16 cellular contexts compared by ENCODE assay signal in the genomic region with DNA sequence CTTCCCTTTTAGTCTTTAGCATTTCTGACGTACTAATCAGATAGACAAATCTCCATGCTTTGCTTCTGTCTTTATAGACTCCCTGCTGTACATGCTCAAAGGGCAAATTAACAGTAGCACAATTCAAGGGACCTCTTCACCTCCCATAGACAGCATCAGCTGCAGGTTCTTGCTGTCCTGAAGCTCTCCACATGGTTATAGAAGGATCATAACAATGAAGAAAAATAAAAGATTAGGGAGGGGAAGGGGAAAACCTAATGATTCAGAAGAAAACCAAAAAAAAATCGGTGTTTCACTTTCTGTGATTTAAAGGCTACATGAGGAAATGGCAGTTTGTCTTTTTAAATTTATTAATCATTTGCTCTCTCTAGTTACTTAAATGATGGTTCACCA.
A peak's percentile ranks its signal among the peaks of the same experiment; 100 is the strongest.
DNase-seq lines count a peak whose midpoint lies in the region; ATAC-seq, FAIRE-seq and TF ChIP-seq lines count a peak whose summit lies in the region.
"Had no signal": no experiment of that assay in that cellular context is flagged by ENCODE, and none has a peak within 500 bp of the region (broad histone marks: within the 10 kb centered on the region; RNA-seq: fewer than 3 reads in every experiment).

No MANE protein-coding gene starts in this region.

- ATAC-seq in HG03342 (IDR thresholded peaks at IDR 0.05; ENCODE audit: unreplicated experiment), result peak; percentile 54

- H3K4me1 ChIP-seq in ovary (ENCODE audit: insufficient read depth), result no peaks in the 10 kb centered on the region
- H3K4me1 ChIP-seq: adrenal gland, HAP-1, prostate gland had no signal

- H3K27ac ChIP-seq in ovary, result no peak overlapping the region
- H3K27ac ChIP-seq: adrenal gland, prostate gland had no signal

- intact Hi-C loops in ovary (cut with DNase I), result no loop called here

- peak; percentile 39 for FAIRE-seq in GM18507 (lab: Jason Lieb, UNC)
- FAIRE-seq: colon had no signal

- peaks cover 0 to 3% (median 0%) of the 10 kb centered on the region in 5 experiments for H3K9me3 Mint-ChIP-seq in brain
- H3K9me3 Mint-ChIP-seq: activated T-cell treated with anti-CD3 and anti-CD28 coated beads, Interleukin-2, amount 50 U/mL, for 24 hours had no signal

- TF ChIP-seq EP300 in ovary (IDR thresholded peaks at IDR 0.05), result no peak

- no peaks in the 10 kb centered on the region for H3K9me3 ChIP-seq in ovary
- H3K9me3 ChIP-seq: adrenal gland, HAP-1, prostate gland had no signal

- DNase-seq in GM18507 (ENCODE audit: extremely low spot score, insufficient read length, low read depth) (no peak), GM20000 (ENCODE audit: low spot score) (peak; percentile 21), foreskin fibroblast (no peak), iPS-NIHi11 (ENCODE audit: low spot score) (no peak), ovary (no peak)
- no peak for DNase-seq in activated naive CD4-positive, alpha-beta T cell (lab: John Stamatoyannopoulos, UW)
- DNase-seq: activated T-cell treated with anti-CD3 and anti-CD28 coated beads, Interleukin-2, amount 50 U/mL, for 24 hours; adrenal gland; NCI-H1105; NCI-H510A treated with DMSO at 0.1 percent for 48 hours had no signal

- peaks cover 75% of the 10 kb centered on the region for H3K27me3 Mint-ChIP-seq in brain
- H3K27me3 Mint-ChIP-seq: IgD-negative memory B cell had no signal

- H3K36me3 Mint-ChIP-seq in brain, result no peaks in the 10 kb centered on the region
- H3K36me3 Mint-ChIP-seq: IgD-negative memory B cell had no signal

- WGBS in ovary, 3 donors, result 64 to 75% (median 72%) methylated on average over 2 of the region's 2 CpGs

- TF ChIP-seq CTCF in GM20000 (IDR thresholded peaks at IDR 0.05; ENCODE audit: extremely low read depth, missing control alignments), result no peak
- TF ChIP-seq CTCF in brain (conservative IDR thresholded peaks at IDR 0.05), result no peak
- no peak for TF ChIP-seq CTCF in foreskin fibroblast (IDR thresholded peaks at IDR 0.05; ENCODE audit: low read depth, low read length)
- no peak for TF ChIP-seq CTCF in ovary (IDR thresholded peaks at IDR 0.05)

- peaks cover 43% of the 10 kb centered on the region for H3K4me1 Mint-ChIP-seq in brain

- TF ChIP-seq POLR2A in ovary (IDR thresholded peaks at IDR 0.05), result no peak

- H3K4me3 Mint-ChIP-seq in brain, result peak overlapping the region in 2 of 5 experiments; percentile 48 to 67
- H3K4me3 Mint-ChIP-seq: activated T-cell treated with anti-CD3 and anti-CD28 coated beads, Interleukin-2, amount 50 U/mL, for 24 hours had no signal

- H3K4me3 ChIP-seq in foreskin fibroblast (ENCODE audit: low read depth in 1 of 2, low read length in 2 of 2) (no peak overlapping the region), ovary (no peak overlapping the region)
- H3K4me3 ChIP-seq: adrenal gland, HAP-1, prostate gland had no signal

- H3K36me3 ChIP-seq in ovary, result no peaks in the 10 kb centered on the region
- H3K36me3 ChIP-seq: adrenal gland, HAP-1, prostate gland had no signal

- H3K27me3 ChIP-seq in ovary, result no peaks in the 10 kb centered on the region
- H3K27me3 ChIP-seq: adrenal gland had no signal

- H3K27ac Mint-ChIP-seq in brain, result peak overlapping the region in 4 of 5 experiments; percentile 48 to 81 (median 58)
- H3K27ac Mint-ChIP-seq: activated T-cell treated with anti-CD3 and anti-CD28 coated beads, Interleukin-2, amount 50 U/mL, for 24 hours; IgD-negative memory B cell had no signal
